ENCODE assay signal across 16 cellular contexts in the genomic region with DNA sequence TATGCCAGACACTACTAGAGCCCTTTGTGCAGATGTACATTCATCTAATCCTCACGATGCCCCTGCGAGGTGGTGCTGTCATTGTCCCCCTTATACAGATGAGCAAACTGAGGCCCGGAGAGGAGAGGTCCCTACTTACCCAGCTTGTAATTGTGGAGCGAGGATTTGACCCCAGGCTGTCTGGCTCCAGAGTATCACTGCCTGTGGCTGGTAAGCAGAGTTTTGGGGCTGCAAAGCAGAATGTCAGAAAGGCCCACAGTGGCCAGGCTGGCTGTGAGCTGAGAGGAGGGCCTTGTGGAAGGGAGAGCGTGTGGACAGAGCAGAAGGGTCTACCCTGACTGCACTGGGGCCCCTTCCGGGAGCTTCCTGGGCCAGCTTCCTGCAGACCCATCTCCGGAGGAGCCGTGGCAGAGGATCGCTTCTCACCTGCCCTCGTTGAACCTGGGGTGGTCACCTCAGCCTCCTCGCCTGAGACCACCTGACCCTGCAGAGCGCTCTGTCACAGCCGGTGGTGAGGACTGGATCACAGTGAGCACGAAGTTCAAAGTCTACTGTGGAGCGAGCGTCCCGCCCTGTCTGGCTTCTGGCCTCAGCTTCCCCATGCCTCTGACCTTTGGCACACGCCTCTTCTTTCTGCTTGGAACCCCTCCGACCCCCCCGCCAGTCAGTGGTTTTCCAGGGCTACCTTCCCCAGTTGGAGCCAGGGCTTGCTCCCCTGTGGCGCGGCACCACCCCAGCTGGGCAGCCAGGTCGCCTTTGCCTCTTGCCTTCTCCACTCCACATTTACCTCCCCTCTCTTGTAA. TPM values are rescaled to one million over a fixed set of nuclear protein-coding genes. Genes with fewer than 3 reads are reported as not detected.
DNase-seq lines count a peak whose midpoint lies in the region; ATAC-seq and TF ChIP-seq lines count a peak whose summit lies in the region.
"Had no signal": no experiment of that assay in that cellular context is flagged by ENCODE, and none has a peak within 500 bp of the region (broad histone marks: within the 10 kb centered on the region; RNA-seq: fewer than 3 reads in every experiment).

No MANE protein-coding gene starts in this region.

- intact Hi-C loops in CD4-positive, alpha-beta T cell (cut with DNase I, micrococcal nuclease) = no loop called here

- H3K36me3 Mint-ChIP-seq in CD4-positive, alpha-beta T cell (ENCODE audit: low read depth) = peaks cover 41% of the 10 kb centered on the region
- H3K36me3 Mint-ChIP-seq in neural crest cell (ENCODE audit: low read depth) = peaks cover 8% of the 10 kb centered on the region

- no peak overlapping the region for H3K4me3 Mint-ChIP-seq in CD4-positive, alpha-beta T cell
- H3K4me3 Mint-ChIP-seq in neural crest cell = no peak overlapping the region
- H3K4me3 Mint-ChIP-seq: activated CD4-positive, alpha-beta T cell treated with anti-CD3 and anti-CD28 coated beads, Interleukin-2, amount 10 ng/mL, durations not matched to agents 7 days and 5 days had no signal

- H3K36me3 ChIP-seq in iPS-15b (ENCODE audit: control insufficient read depth, insufficient read depth, low read length) = peaks cover 12% of the 10 kb centered on the region
- no peaks in the 10 kb centered on the region for H3K36me3 ChIP-seq in MM.1S (replicated peaks; ENCODE audit: insufficient read depth, low read length)
- H3K36me3 ChIP-seq: cardiac muscle cell had no signal

- no peak for TF ChIP-seq CTCF in CD4-positive, alpha-beta T cell (IDR thresholded peaks at IDR 0.05)
- TF ChIP-seq CTCF in RWPE1 (conservative IDR thresholded peaks at IDR 0.05; ENCODE audit: low read depth) (no peak), neural crest cell (conservative IDR thresholded peaks at IDR 0.05) (no peak), MM.1S (IDR thresholded peaks at IDR 0.05; ENCODE audit: low read length) (no peak)

- DNase-seq in CD4-positive, alpha-beta T cell = no peak
- DNase-seq in RWPE1 (ENCODE audit: low spot score) (no peak), neural crest cell (ENCODE audit: low read depth, low spot score) (no peak), hippocampal formation (lab: John Stamatoyannopoulos, UW) (no peak), MM.1S (no peak), middle frontal gyrus (ENCODE audit: extremely low spot score, low spot score) (no peak)
- DNase-seq: activated CD4-positive, alpha-beta T cell treated with anti-CD3 and anti-CD28 coated beads, Interleukin-2, amount 10 ng/mL, durations not matched to agents 7 days and 5 days; BE2C; heart right ventricle; NCI-H226; stimulated activated CD4-positive, alpha-beta T cell treated with anti-CD3 and anti-CD28 coated beads, Interleukin-4, amount 100 ng/mL, for 1 hour; stimulated activated naive CD8-positive, alpha-beta T cell treated with anti-CD3 and anti-CD28 coated beads, Interleukin-15, Interleukin-2, amounts not matched to agents 100 U/mL and 50 U/mL, for 24 hours had no signal

- H3K9ac ChIP-seq in iPS-15b (ENCODE audit: low read depth, low read length) = peak overlapping the region; percentile 24
- no peak overlapping the region for H3K9ac ChIP-seq in MM.1S (ENCODE audit: low read length)

- no peak overlapping the region for H3K4me2 ChIP-seq in MM.1S (ENCODE audit: low read depth, low read length)

- POLR2A ChIA-PET in CD4-positive, alpha-beta T cell (lab: Charles Lee) = no interaction called here
- POLR2A ChIA-PET in RWPE1 (lab: Yijun Ruan, JAX; ENCODE audit: low non-redundant PET) = interaction anchor here (0.8 kb wide), 1 partner anchor 39 kb away, joined by 3 read pairs; no protein-coding TSS in a partner anchor

- H3K27ac ChIP-seq in CD4-positive, alpha-beta T cell (ENCODE audit: low read depth, low read length) = no peak overlapping the region
- H3K27ac ChIP-seq in RWPE1 = peak overlapping the region; percentile 57
- H3K27ac ChIP-seq in MM.1S (ENCODE audit: low read length) = no peak overlapping the region
- H3K27ac ChIP-seq: cardiac muscle cell had no signal

- peaks cover 67% of the 10 kb centered on the region for H3K79me2 ChIP-seq in MM.1S (ENCODE audit: low read length)

- H3K4me1 ChIP-seq in iPS-15b (ENCODE audit: control insufficient read depth, insufficient read depth, low read length) (peaks cover 9% of the 10 kb centered on the region), MM.1S (ENCODE audit: low read length) (no peaks in the 10 kb centered on the region)

- no peak overlapping the region for H2AFZ ChIP-seq in MM.1S (ENCODE audit: low read length)

- no peaks in the 10 kb centered on the region for H3F3A ChIP-seq in MM.1S (ENCODE audit: insufficient read depth, low read length)

- peak overlapping the region; percentile 40 for H3K27ac Mint-ChIP-seq in CD4-positive, alpha-beta T cell
- peak overlapping the region; percentile 62 for H3K27ac Mint-ChIP-seq in neural crest cell (ENCODE audit: unreplicated experiment)
- H3K27ac Mint-ChIP-seq: activated CD4-positive, alpha-beta T cell treated with anti-CD3 and anti-CD28 coated beads, Interleukin-2, amount 10 ng/mL, durations not matched to agents 7 days and 5 days had no signal

- no peaks in the 10 kb centered on the region for H3K27me3 ChIP-seq in CD4-positive, alpha-beta T cell (ENCODE audit: control insufficient read depth, insufficient read depth, low read length)
- H3K27me3 ChIP-seq in iPS-15b (ENCODE audit: control insufficient read depth, insufficient read depth, low read length) (no peaks in the 10 kb centered on the region), MM.1S (replicated peaks; ENCODE audit: insufficient read depth, low read length) (no peaks in the 10 kb centered on the region)
- H3K27me3 ChIP-seq: BE2C, cardiac muscle cell, heart right ventricle had no signal

- no peaks in the 10 kb centered on the region for H4K20me1 ChIP-seq in MM.1S (ENCODE audit: insufficient read depth, low read length)

- no peak overlapping the region for H3K4me3 ChIP-seq in iPS-15b (ENCODE audit: low read depth, low read length)
- H3K4me3 ChIP-seq in MM.1S (ENCODE audit: low read length) = no peak overlapping the region
- H3K4me3 ChIP-seq: cardiac muscle cell, heart right ventricle, lung had no signal

- no peak for ATAC-seq in CD4-positive, alpha-beta T cell (ENCODE audit: poor library complexity)
- no peak for ATAC-seq in GM21515 (IDR thresholded peaks at IDR 0.05; ENCODE audit: unreplicated experiment)

- no peaks in the 10 kb centered on the region for H3K9me3 Mint-ChIP-seq in CD4-positive, alpha-beta T cell
- H3K9me3 Mint-ChIP-seq in neural crest cell = no peaks in the 10 kb centered on the region
- H3K9me3 Mint-ChIP-seq: activated CD4-positive, alpha-beta T cell treated with anti-CD3 and anti-CD28 coated beads, Interleukin-2, amount 10 ng/mL, durations not matched to agents 7 days and 5 days had no signal

- no peaks in the 10 kb centered on the region for H3K27me3 Mint-ChIP-seq in CD4-positive, alpha-beta T cell
- no peaks in the 10 kb centered on the region for H3K27me3 Mint-ChIP-seq in neural crest cell (ENCODE audit: low read depth)
- H3K27me3 Mint-ChIP-seq: activated CD4-positive, alpha-beta T cell treated with anti-CD3 and anti-CD28 coated beads, Interleukin-2, amount 10 ng/mL, durations not matched to agents 7 days and 5 days had no signal

- no peaks in the 10 kb centered on the region for H3K9me2 ChIP-seq in MM.1S (replicated peaks; ENCODE audit: insufficient read depth, low read length)

- H3K9me3 ChIP-seq in CD4-positive, alpha-beta T cell (ENCODE audit: control insufficient read depth, low read length) = no peaks in the 10 kb centered on the region
- no peaks in the 10 kb centered on the region for H3K9me3 ChIP-seq in iPS-15b (ENCODE audit: control insufficient read depth, insufficient read depth, low read length)
- H3K9me3 ChIP-seq in MM.1S (replicated peaks; ENCODE audit: insufficient read depth, low read length) = no peaks in the 10 kb centered on the region
- H3K9me3 ChIP-seq: BE2C, heart right ventricle had no signal

- CTCF ChIA-PET in CD4-positive, alpha-beta T cell (lab: Charles Lee) = no interaction called here
- CTCF ChIA-PET in RWPE1 (lab: Yijun Ruan, JAX) = no interaction called here

- peaks cover 74% of the 10 kb centered on the region for H3K4me1 Mint-ChIP-seq in CD4-positive, alpha-beta T cell (ENCODE audit: low read depth)
- H3K4me1 Mint-ChIP-seq in neural crest cell = peaks cover 59% of the 10 kb centered on the region

RNA-seq across cellular contexts. Expression of gene CMIP, which starts 12.1 kb away (rescaled TPM):
- 10 to 100 TPM; 33.5 to 35.3 TPM for total RNA-seq in CD4-positive, alpha-beta T cell
- 41.2 and 44.6 TPM in 2 replicates for total RNA-seq in neural crest cell
